2 cellular contexts compared by ENCODE assay signal in the genomic region with DNA sequence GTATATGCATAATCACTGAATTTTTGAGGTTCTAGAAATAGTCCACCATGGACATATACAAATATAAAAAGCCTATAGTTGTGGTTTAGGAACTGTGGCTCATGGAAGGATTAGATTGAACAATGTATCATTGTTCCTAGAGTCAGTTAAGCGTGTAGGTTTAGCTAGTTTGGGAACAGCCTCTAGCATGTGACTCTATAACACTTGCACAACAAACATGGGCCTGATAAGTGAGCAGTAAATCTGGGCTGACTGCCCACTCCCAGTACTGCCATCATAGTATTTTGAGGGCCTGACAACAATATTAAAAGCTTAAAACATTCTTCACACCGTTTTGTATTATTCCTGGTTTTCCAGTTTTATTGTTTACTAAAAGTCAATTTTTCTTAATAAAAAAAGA.
TF ChIP-seq lines count a peak whose summit lies in the region.

No MANE protein-coding gene starts in this region.

TF ChIP-seq in SK-N-SH treated with all-trans-retinoic acid at 6 μM for 48 hours, 23 proteins besides CTCF, POLR2A, EP300 and RAD21 (continued from another document):
- TF ChIP-seq, protein P1, sequence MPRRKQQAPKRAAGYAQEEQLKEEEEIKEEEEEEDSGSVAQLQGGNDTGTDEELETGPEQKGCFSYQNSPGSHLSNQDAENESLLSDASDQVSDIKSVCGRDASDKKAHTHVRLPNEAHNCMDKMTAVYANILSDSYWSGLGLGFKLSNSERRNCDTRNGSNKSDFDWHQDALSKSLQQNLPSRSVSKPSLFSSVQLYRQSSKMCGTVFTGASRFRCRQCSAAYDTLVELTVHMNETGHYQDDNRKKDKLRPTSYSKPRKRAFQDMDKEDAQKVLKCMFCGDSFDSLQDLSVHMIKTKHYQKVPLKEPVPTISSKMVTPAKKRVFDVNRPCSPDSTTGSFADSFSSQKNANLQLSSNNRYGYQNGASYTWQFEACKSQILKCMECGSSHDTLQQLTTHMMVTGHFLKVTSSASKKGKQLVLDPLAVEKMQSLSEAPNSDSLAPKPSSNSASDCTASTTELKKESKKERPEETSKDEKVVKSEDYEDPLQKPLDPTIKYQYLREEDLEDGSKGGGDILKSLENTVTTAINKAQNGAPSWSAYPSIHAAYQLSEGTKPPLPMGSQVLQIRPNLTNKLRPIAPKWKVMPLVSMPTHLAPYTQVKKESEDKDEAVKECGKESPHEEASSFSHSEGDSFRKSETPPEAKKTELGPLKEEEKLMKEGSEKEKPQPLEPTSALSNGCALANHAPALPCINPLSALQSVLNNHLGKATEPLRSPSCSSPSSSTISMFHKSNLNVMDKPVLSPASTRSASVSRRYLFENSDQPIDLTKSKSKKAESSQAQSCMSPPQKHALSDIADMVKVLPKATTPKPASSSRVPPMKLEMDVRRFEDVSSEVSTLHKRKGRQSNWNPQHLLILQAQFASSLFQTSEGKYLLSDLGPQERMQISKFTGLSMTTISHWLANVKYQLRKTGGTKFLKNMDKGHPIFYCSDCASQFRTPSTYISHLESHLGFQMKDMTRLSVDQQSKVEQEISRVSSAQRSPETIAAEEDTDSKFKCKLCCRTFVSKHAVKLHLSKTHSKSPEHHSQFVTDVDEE (CRISPR knock-in tag; IDR thresholded peaks at IDR 0.05): no peak
- TF ChIP-seq ESRRG (CRISPR knock-in tag; IDR thresholded peaks at IDR 0.05): no peak
- TF ChIP-seq, protein P2, sequence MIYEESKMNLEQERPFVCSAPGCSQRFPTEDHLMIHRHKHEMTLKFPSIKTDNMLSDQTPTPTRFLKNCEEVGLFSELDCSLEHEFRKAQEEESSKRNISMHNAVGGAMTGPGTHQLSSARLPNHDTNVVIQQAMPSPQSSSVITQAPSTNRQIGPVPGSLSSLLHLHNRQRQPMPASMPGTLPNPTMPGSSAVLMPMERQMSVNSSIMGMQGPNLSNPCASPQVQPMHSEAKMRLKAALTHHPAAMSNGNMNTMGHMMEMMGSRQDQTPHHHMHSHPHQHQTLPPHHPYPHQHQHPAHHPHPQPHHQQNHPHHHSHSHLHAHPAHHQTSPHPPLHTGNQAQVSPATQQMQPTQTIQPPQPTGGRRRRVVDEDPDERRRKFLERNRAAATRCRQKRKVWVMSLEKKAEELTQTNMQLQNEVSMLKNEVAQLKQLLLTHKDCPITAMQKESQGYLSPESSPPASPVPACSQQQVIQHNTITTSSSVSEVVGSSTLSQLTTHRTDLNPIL (CRISPR knock-in tag; IDR thresholded peaks at IDR 0.05; ENCODE audit: low read depth): no peak

TF ChIP-seq in SK-N-SH, 30 proteins besides CTCF, POLR2A, EP300 and RAD21 (continued from another document):
- TF ChIP-seq, protein P3, sequence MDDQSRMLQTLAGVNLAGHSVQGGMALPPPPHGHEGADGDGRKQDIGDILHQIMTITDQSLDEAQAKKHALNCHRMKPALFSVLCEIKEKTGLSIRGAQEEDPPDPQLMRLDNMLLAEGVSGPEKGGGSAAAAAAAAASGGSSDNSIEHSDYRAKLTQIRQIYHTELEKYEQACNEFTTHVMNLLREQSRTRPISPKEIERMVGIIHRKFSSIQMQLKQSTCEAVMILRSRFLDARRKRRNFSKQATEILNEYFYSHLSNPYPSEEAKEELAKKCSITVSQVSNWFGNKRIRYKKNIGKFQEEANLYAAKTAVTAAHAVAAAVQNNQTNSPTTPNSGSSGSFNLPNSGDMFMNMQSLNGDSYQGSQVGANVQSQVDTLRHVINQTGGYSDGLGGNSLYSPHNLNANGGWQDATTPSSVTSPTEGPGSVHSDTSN (IDR thresholded peaks at IDR 0.05): no peak
- TF ChIP-seq GATA2 (CRISPR knock-in tag; IDR thresholded peaks at IDR 0.05) (no peak), EZH2phosphoT487 (IDR thresholded peaks at IDR 0.05; ENCODE audit: borderline replicate concordance, low read depth) (no peak), YY1 (IDR thresholded peaks at IDR 0.05; ENCODE audit: low read depth) (no peak), TEAD4 (IDR thresholded peaks at IDR 0.05; ENCODE audit: borderline replicate concordance, insufficient read depth) (no peak)
- TF ChIP-seq, protein P4, sequence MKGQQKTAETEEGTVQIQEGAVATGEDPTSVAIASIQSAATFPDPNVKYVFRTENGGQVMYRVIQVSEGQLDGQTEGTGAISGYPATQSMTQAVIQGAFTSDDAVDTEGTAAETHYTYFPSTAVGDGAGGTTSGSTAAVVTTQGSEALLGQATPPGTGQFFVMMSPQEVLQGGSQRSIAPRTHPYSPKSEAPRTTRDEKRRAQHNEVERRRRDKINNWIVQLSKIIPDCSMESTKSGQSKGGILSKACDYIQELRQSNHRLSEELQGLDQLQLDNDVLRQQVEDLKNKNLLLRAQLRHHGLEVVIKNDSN (IDR thresholded peaks at IDR 0.05; ENCODE audit: borderline replicate concordance, low read depth): no peak
TF ChIP-seq in SK-N-SH: peak in this region for 0.
